9 cellular contexts compared by ENCODE assay signal in the genomic region with DNA sequence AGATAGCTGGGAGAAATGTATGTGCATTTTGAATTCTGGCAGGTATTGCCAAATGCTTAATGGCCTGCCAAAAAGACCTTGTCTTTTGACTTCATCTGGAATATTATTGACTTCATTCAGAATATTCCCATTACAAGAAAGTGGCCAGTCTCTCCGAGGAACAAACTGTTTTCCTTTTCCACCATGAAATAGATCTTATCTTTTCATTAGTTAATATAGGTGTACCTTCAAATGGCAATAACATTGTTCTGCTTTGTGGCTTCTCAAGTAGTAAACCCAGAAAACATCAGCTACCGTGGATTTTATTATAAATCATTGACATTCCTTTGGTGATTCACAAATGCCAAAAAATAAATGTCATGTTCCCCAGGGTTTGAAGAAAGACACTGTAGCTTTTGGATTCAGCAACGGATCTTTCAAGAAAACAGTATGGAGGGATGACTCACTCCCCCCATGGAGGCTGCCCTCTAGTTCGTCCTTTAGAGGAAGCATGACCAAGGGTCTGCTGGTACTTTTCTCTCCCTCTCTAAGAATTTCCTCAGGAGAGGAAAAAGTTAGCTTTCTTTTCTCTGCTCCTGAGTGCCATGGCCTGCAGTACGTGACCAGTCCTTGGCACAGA. TPM values are rescaled to one million over a fixed set of nuclear protein-coding genes. Genes with fewer than 3 reads are reported as not detected.
A peak's percentile ranks its signal among the peaks of the same experiment; 100 is the strongest.
DNase-seq lines count a peak whose midpoint lies in the region; ATAC-seq lines count a peak whose summit lies in the region.
"Had no signal": no experiment of that assay in that cellular context is flagged by ENCODE, and none has a peak within 500 bp of the region (broad histone marks: within the 10 kb centered on the region; RNA-seq: fewer than 3 reads in every experiment).

No MANE protein-coding gene starts in this region.

- peaks cover 15% of the 10 kb centered on the region for H3K4me1 ChIP-seq in BLaER1
- H3K4me1 ChIP-seq in HUES48 (ENCODE audit: control insufficient read depth, insufficient read depth, low read length), result peaks cover 34% of the 10 kb centered on the region

- no peak overlapping the region for H3K4me3 ChIP-seq in BLaER1
- peak overlapping the region; percentile 82 for H3K4me3 ChIP-seq in HUES48 (ENCODE audit: low read depth, low read length)

- ATAC-seq in HG02759 (IDR thresholded peaks at IDR 0.05; ENCODE audit: unreplicated experiment) (no peak), HG03139 (IDR thresholded peaks at IDR 0.05; ENCODE audit: unreplicated experiment) (no peak), HG03025 (IDR thresholded peaks at IDR 0.05; ENCODE audit: low FRiP score, unreplicated experiment) (no peak)

- H3K27me3 ChIP-seq in BLaER1 (peaks cover 46% of the 10 kb centered on the region), HUES48 (ENCODE audit: control insufficient read depth, insufficient read depth, low read length) (peaks cover 40% of the 10 kb centered on the region)

- no peaks in the 10 kb centered on the region; the same call in 1 of the 2 replicates for H4K20me1 ChIP-seq in BLaER1

- H3K9me3 ChIP-seq in BLaER1 (peaks cover 5% of the 10 kb centered on the region; the same call in 1 of the 2 replicates), HUES48 (ENCODE audit: control insufficient read depth, insufficient read depth, low read length) (no peaks in the 10 kb centered on the region)

- 0 out of 2 replicates have a peak overlapping the region, but pooled peaks have one; percentile 86 for H3K4me2 ChIP-seq in BLaER1

- H3K9ac ChIP-seq in BLaER1, result no peak overlapping the region
- no peak overlapping the region for H3K9ac ChIP-seq in HUES48 (ENCODE audit: low read depth, low read length)

- H3K27ac ChIP-seq in BLaER1, result no peak overlapping the region
- peak overlapping the region; percentile 74 for H3K27ac ChIP-seq in HUES48 (ENCODE audit: low read depth, low read length)

- DNase-seq in brain pericyte (ENCODE audit: low read depth, low spot score), result peak; percentile 21
- peak; percentile 14 for DNase-seq in myocyte (ENCODE audit: low read depth)
- DNase-seq in Kasumi-1 (lab: John Stamatoyannopoulos, UW), result no peak
- DNase-seq: activated naive CD4-positive, alpha-beta T cell treated with anti-CD3 and anti-CD28 coated beads, Interleukin-2, amount 10 ng/mL, durations not matched to agents 7 days and 5 days had no signal

- no peaks in the 10 kb centered on the region for H3K36me3 ChIP-seq in BLaER1
- H3K36me3 ChIP-seq in HUES48 (ENCODE audit: control insufficient read depth, insufficient read depth, low read length), result no peaks in the 10 kb centered on the region

RNA-seq across cellular contexts. Expression of a gene that starts 1.1 kb away (rescaled TPM):
- 8.1 and 8.8 TPM in 2 replicates for total RNA-seq in myocyte
- 2.0 TPM for polyA plus RNA-seq in myocyte (2012)

Comparison
In these comparisons a context has a peak if more than half of its experiments do, and no peak if none do; other contexts are left out.
1. DNase-seq: peak in brain pericyte (single experiment) and myocyte (single experiment); none in Kasumi-1 (0 of 2).